ENCODE assay signal across 14 cellular contexts in the genomic region with DNA sequence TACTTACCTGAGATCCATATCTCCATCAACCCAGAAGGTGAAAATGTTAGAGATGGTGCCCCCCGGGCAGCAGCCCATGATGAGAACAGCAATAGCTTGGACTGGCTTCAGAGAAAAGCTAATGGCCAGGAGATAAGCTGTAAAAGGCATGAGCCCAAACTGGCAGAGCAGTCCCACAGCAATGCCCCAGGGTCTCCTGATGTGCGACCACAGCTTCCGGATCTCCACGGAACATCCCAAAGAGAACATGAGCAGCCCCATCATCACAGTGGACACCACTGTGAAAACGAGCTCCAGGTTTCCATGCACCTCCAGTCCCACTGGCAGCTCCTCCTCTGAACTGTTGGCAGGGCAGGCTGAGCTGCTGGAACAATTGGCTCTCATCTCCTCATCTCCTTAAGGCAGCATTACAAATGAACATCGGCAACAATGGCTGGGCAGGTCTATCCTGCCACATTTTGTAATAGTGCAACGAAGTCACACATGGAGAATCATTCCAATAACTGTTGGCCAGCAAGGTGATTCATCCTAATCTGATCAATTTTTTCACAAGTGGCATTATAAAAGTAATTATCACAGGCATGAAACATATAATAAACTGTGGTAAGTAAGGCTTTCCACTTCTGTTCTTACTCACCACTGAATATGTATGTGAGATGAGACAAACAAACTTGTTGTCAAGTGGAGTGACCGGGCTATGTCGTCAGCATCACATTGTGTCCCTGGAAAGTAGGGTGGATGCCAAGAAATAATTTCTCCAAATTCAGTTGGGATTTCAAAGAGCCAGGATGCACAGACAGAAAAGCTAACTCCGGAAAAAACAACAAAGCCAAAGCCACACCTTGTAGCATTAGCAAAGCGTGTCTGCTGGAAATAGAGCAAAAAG. TPM values are rescaled to one million over a fixed set of nuclear protein-coding genes. Genes with fewer than 3 reads are reported as not detected.
DNase-seq lines count a peak whose midpoint lies in the region; ATAC-seq and TF ChIP-seq lines count a peak whose summit lies in the region.
"Had no signal": no experiment of that assay in that cellular context is flagged by ENCODE, and none has a peak within 500 bp of the region (broad histone marks: within the 10 kb centered on the region; RNA-seq: fewer than 3 reads in every experiment).

A gene with protein sequence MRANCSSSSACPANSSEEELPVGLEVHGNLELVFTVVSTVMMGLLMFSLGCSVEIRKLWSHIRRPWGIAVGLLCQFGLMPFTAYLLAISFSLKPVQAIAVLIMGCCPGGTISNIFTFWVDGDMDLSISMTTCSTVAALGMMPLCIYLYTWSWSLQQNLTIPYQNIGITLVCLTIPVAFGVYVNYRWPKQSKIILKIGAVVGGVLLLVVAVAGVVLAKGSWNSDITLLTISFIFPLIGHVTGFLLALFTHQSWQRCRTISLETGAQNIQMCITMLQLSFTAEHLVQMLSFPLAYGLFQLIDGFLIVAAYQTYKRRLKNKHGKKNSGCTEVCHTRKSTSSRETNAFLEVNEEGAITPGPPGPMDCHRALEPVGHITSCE (minus strand): TSS at position 653 of the 886 bp plus-strand sequence. CDS start 269 bp downstream, at position 384.

- intact Hi-C loops in mammary epithelial cell (cut with micrococcal nuclease) = no loop called here
- intact Hi-C loops in heart left ventricle (cut with DNase I) = no loop called here
- intact Hi-C loops in sciatic nerve (cut with DNase I) = no loop called here

- TF ChIP-seq CTCF in mammary epithelial cell (conservative IDR thresholded peaks at IDR 0.05 in 1 of 2, IDR thresholded peaks at IDR 0.05 in 1 of 2; ENCODE audit: extremely low read depth in 1 of 2, insufficient read depth in 1 of 2, low read depth in 1 of 2, low read length in 2 of 2) (no peak), heart left ventricle (IDR thresholded peaks at IDR 0.05) (no peak)

- CTCF ChIA-PET in mammary epithelial cell (lab: Charles Lee; ENCODE audit: low non-redundant PET) = interaction anchor here (0.8 kb wide), 1 partner anchor 350 kb away, joined by 5 read pairs; no protein-coding TSS in a partner anchor

- peaks cover 1% of the 10 kb centered on the region for H3K27me3 Mint-ChIP-seq in activated naive CD8-positive, alpha-beta T cell treated with anti-CD3 and anti-CD28 coated beads, Interleukin-2, amount 50 U/mL, for 24 hours

- no peak within 1 kb of the TSS for H3K4me3 Mint-ChIP-seq in activated naive CD8-positive, alpha-beta T cell treated with anti-CD3 and anti-CD28 coated beads, Interleukin-2, amount 50 U/mL, for 24 hours
- H3K4me3 Mint-ChIP-seq: naive thymus-derived CD8-positive, alpha-beta T cell had no signal

- no peak within 1 kb of the TSS for H3K27ac ChIP-seq in BLaER1 treated with 17β-estradiol and CSF1 and Interleukin-3, amounts not matched to agents 10 nM and 100 nM
- no peak within 1 kb of the TSS for H3K27ac ChIP-seq in mammary epithelial cell (ENCODE audit: insufficient read depth, low read depth, low read length)
- peak within 1 kb of the TSS in 11 of 12 donors; percentile 18 to 78 (median 41) for H3K27ac ChIP-seq in heart left ventricle
- H3K27ac ChIP-seq: colonic mucosa had no signal

- DNase-seq in mammary epithelial cell (no peak), heart left ventricle (peak in 1 of 5 donors; percentile 21), sciatic nerve (ENCODE audit: low spot score) (no peak), NCI-H2171 (lab: John Stamatoyannopoulos, UW) (no peak), NCI-H524 (lab: John Stamatoyannopoulos, UW) (no peak)
- DNase-seq in activated naive CD8-positive, alpha-beta T cell treated with anti-CD3 and anti-CD28 coated beads, Interleukin-2, amount 50 U/mL, for 24 hours = no peak
- DNase-seq: ACHN; activated CD8-positive, alpha-beta memory T cell treated with anti-CD3 and anti-CD28 coated beads, Interleukin-2, amount 50 U/mL, for 4 hours; colonic mucosa; naive thymus-derived CD8-positive, alpha-beta T cell; NCI-H2081 treated with DMSO at 0.1 percent for 48 hours had no signal

- peak within 1 kb of the TSS in 6 of 11 experiments; percentile 13 to 46 (median 30); a peak in 11 of 22 replicates for H3K4me2 ChIP-seq in BLaER1 treated with 17β-estradiol and CSF1 and Interleukin-3, amounts not matched to agents 10 nM and 100 nM
- H3K4me2 ChIP-seq in mammary epithelial cell (ENCODE audit: insufficient read depth, low read depth, low read length) = no peak within 1 kb of the TSS

- ATAC-seq in heart left ventricle (peak; percentile 44 to 79 (median 66)), sciatic nerve (peak; percentile 74), HG03432 (IDR thresholded peaks at IDR 0.05; ENCODE audit: unreplicated experiment) (no peak)
- no peak for ATAC-seq in activated naive CD8-positive, alpha-beta T cell treated with anti-CD3 and anti-CD28 coated beads, Interleukin-2, amount 50 U/mL, for 24 hours
- ATAC-seq: naive thymus-derived CD8-positive, alpha-beta T cell; SK-N-SH treated with all-trans-retinoic acid at 6 μM for 48 hours had no signal

- no peak within 1 kb of the TSS for H3K4me3 ChIP-seq in BLaER1 treated with 17β-estradiol and CSF1 and Interleukin-3, amounts not matched to agents 10 nM and 100 nM
- H3K4me3 ChIP-seq in mammary epithelial cell (replicated peaks in 1 of 3; ENCODE audit: insufficient read depth in 1 of 3, low read depth in 2 of 3, low read length in 3 of 3) (no peak within 1 kb of the TSS), heart left ventricle (peak within 1 kb of the TSS in 7 of 12 donors; percentile 2 to 48 (median 31))
- H3K4me3 ChIP-seq: colonic mucosa had no signal

- no peaks in the 10 kb centered on the region for H3K36me3 Mint-ChIP-seq in activated naive CD8-positive, alpha-beta T cell treated with anti-CD3 and anti-CD28 coated beads, Interleukin-2, amount 50 U/mL, for 24 hours (ENCODE audit: low read depth)
- H3K36me3 Mint-ChIP-seq: naive thymus-derived CD8-positive, alpha-beta T cell had no signal

- BruUV-seq in mammary epithelial cell (replicated peaks; lab: Mats Ljungman, UMichigan) = TSS peak; percentile 30

- peaks cover 0 to 17% (median 11%) of the 10 kb centered on the region in 10 experiments; a peak in 13 of 20 replicates for H3K4me1 ChIP-seq in BLaER1 treated with 17β-estradiol and CSF1 and Interleukin-3, amounts not matched to agents 10 nM and 100 nM
- H3K4me1 ChIP-seq in mammary epithelial cell (ENCODE audit: insufficient read depth, low read length) (peaks cover 32% of the 10 kb centered on the region), heart left ventricle (peaks cover 0 to 28% (median 11%) of the 10 kb centered on the region in 12 donors)
- H3K4me1 ChIP-seq: colonic mucosa had no signal

- peaks cover 2% of the 10 kb centered on the region for H3K4me1 Mint-ChIP-seq in activated naive CD8-positive, alpha-beta T cell treated with anti-CD3 and anti-CD28 coated beads, Interleukin-2, amount 50 U/mL, for 24 hours
- H3K4me1 Mint-ChIP-seq: naive thymus-derived CD8-positive, alpha-beta T cell had no signal

- peak within 1 kb of the TSS; percentile 68 for H2AFZ ChIP-seq in mammary epithelial cell (ENCODE audit: low read depth, low read length)

- H3K9me3 ChIP-seq in BLaER1 treated with 17β-estradiol and CSF1 and Interleukin-3, amounts not matched to agents 10 nM and 100 nM (replicated peaks in 1 of 11) = peaks cover 0 to 4% (median 0%) of the 10 kb centered on the region in 11 experiments; a peak in 1 of 22 replicates
- H3K9me3 ChIP-seq in mammary epithelial cell (replicated peaks; ENCODE audit: insufficient read depth, low read length) = no peaks in the 10 kb centered on the region
- no peaks in the 10 kb centered on the region for H3K9me3 ChIP-seq in heart left ventricle
- H3K9me3 ChIP-seq: colonic mucosa had no signal

- dilution Hi-C loops in mammary epithelial cell (cut with HindIII; ENCODE audit: low sequenced_read_pairs) = no loop called here

- no peak within 1 kb of the TSS for H3K9ac ChIP-seq in BLaER1 treated with 17β-estradiol and CSF1 and Interleukin-3, amounts not matched to agents 10 nM and 100 nM
- H3K9ac ChIP-seq in mammary epithelial cell (ENCODE audit: insufficient read depth, low read length) = no peak within 1 kb of the TSS

- no peaks in the 10 kb centered on the region for H3K27me3 ChIP-seq in BLaER1 treated with 17β-estradiol and CSF1 and Interleukin-3, amounts not matched to agents 10 nM and 100 nM
- H3K27me3 ChIP-seq in mammary epithelial cell (ENCODE audit: insufficient read depth, low read length) = no peaks in the 10 kb centered on the region
- no peaks in the 10 kb centered on the region for H3K27me3 ChIP-seq in heart left ventricle
- H3K27me3 ChIP-seq: colonic mucosa had no signal

- no peak for TF ChIP-seq POLR2A in heart left ventricle (IDR thresholded peaks at IDR 0.05)

- no peaks in the 10 kb centered on the region for H3K79me2 ChIP-seq in mammary epithelial cell (ENCODE audit: insufficient read depth, low read length)

- in situ Hi-C loops in mammary epithelial cell (cut with MboI; ENCODE audit: low sequenced_read_pairs in 2 of 2) = no loop called here

- no peaks in the 10 kb centered on the region for H3K36me3 ChIP-seq in BLaER1 treated with 17β-estradiol and CSF1 and Interleukin-3, amounts not matched to agents 10 nM and 100 nM
- H3K36me3 ChIP-seq in mammary epithelial cell (ENCODE audit: insufficient read depth, low read length) = no peaks in the 10 kb centered on the region
- H3K36me3 ChIP-seq in heart left ventricle = no peaks in the 10 kb centered on the region
- H3K36me3 ChIP-seq: colonic mucosa had no signal

- H3K9me3 Mint-ChIP-seq in activated naive CD8-positive, alpha-beta T cell treated with anti-CD3 and anti-CD28 coated beads, Interleukin-2, amount 50 U/mL, for 24 hours = no peaks in the 10 kb centered on the region
- H3K9me3 Mint-ChIP-seq: naive thymus-derived CD8-positive, alpha-beta T cell had no signal

- 52% methylated on average over 11 of the region's 11 CpGs for WGBS in mammary epithelial cell (ENCODE audit: low coverage, missing lambda C conversion rate)
- WGBS in heart left ventricle, 4 donors = 53 to 64% (median 55%) methylated on average over 10 to 11 of the region's 11 CpGs

- no peak within 1 kb of the TSS for H3K27ac Mint-ChIP-seq in activated naive CD8-positive, alpha-beta T cell treated with anti-CD3 and anti-CD28 coated beads, Interleukin-2, amount 50 U/mL, for 24 hours
- H3K27ac Mint-ChIP-seq: naive thymus-derived CD8-positive, alpha-beta T cell had no signal

- no peaks in the 10 kb centered on the region for H4K20me1 ChIP-seq in BLaER1 treated with 17β-estradiol and CSF1 and Interleukin-3, amounts not matched to agents 10 nM and 100 nM
- H4K20me1 ChIP-seq in mammary epithelial cell (ENCODE audit: insufficient read depth, low read length) = no peaks in the 10 kb centered on the region

RNA-seq across cellular contexts. Expression of the gene that starts here (rescaled TPM):
- 1 to 10 TPM in 1 of 2 donors, under 1 TPM in 1; 0.67 to 1.9 TPM for total RNA-seq in mammary epithelial cell
- polyA plus RNA-seq in mammary epithelial cell = 0.40 TPM
- not detected for polyA minus RNA-seq in mammary epithelial cell
- total RNA-seq in heart left ventricle = 1 to 10 TPM in 1 of 9 donors, under 1 TPM in 8; 0.30 to 2.0 (median 0.57) TPM
- under 1 TPM in 1 of 2 donors, not detected in 1; 0.35 TPM for polyA plus RNA-seq in heart left ventricle
- 6.3 TPM for total RNA-seq in sciatic nerve
- polyA plus RNA-seq: naive thymus-derived CD8-positive, alpha-beta T cell had no signal

Comparison
In these comparisons a context has a peak if more than half of its experiments do, and no peak if none do; other contexts are left out.
1. H3K27ac ChIP-seq: peak in heart left ventricle (11 of 12); none in BLaER1 treated with 17β-estradiol and CSF1 and Interleukin-3, amounts not matched to agents 10 nM and 100 nM (0 of 11) and mammary epithelial cell (single experiment).
2. H3K4me3 ChIP-seq: peak in heart left ventricle (7 of 12); none in BLaER1 treated with 17β-estradiol and CSF1 and Interleukin-3, amounts not matched to agents 10 nM and 100 nM (0 of 10) and mammary epithelial cell (0 of 3).
3. ATAC-seq: peak in heart left ventricle (4 of 4) and sciatic nerve (single experiment); none in activated naive CD8-positive, alpha-beta T cell treated with anti-CD3 and anti-CD28 coated beads, Interleukin-2, amount 50 U/mL, for 24 hours (single experiment) and HG03432 (single experiment).